Comparison of ENCODE assay signal across 8 cellular contexts in the genomic region with DNA sequence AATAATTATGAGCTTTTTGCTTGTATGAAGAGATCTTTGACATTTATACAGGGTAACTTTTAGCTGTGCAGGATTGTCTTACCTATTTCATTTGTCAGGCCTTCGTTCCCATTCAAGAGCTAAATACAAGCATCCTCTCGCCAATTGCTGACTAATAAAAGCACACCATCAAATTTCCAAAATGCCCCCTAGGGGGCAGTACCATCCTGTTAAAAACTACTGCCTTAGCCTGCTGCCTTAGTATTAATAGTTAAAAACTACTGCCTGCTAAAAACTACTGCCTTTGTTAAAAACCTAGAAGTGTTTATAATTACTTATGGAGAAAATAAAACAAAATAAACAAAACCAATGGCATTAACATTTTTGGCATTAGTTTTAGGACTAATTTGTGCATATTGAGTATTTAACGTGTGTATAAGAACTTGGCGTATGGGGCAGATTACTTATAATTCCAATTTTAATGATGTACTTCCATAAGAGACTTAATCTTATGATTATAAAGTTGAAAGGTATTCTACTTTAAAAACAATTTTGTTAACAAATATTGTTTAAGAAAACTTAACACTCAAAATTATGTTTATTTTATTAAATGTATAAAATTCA. TPM values are rescaled to one million over a fixed set of nuclear protein-coding genes. Genes with fewer than 3 reads are reported as not detected.
A peak's percentile ranks its signal among the peaks of the same experiment; 100 is the strongest.
DNase-seq lines count a peak whose midpoint lies in the region; ATAC-seq, FAIRE-seq and TF ChIP-seq lines count a peak whose summit lies in the region.

No MANE protein-coding gene starts in this region.

- ATAC-seq in HG02884 (IDR thresholded peaks at IDR 0.05; ENCODE audit: unreplicated experiment) = no peak

- peak; percentile 76 for FAIRE-seq in GM12892 (lab: Jason Lieb, UNC)
- FAIRE-seq in islet of Langerhans (lab: Jason Lieb, UNC) = peak; percentile 97

- H3K4me3 ChIP-seq in AG04450 (ENCODE audit: low read depth, low read length) = no peak overlapping the region
- H3K4me3 ChIP-seq in astrocyte of the spinal cord (ENCODE audit: low read depth, low read length) = no peak overlapping the region

- peaks cover 3% of the 10 kb centered on the region for H3K27me3 ChIP-seq in AG04450 (ENCODE audit: control insufficient read depth, insufficient read depth, low read length)

- in situ Hi-C loops in astrocyte of the spinal cord (cut with HindIII; ENCODE audit: low sequenced_read_pairs) = no loop called here

- TF ChIP-seq POLR2A in GM12892 (IDR thresholded peaks at IDR 0.05; ENCODE audit: low read depth, low read length) = no peak

- POLR2A ChIA-PET in AG04450 (lab: Yijun Ruan, JAX) = no interaction called here

- peak; percentile 85 for TF ChIP-seq CTCF in AG04450 (IDR thresholded peaks at IDR 0.05; ENCODE audit: low read depth, low read length)
- TF ChIP-seq CTCF in astrocyte of the spinal cord (IDR thresholded peaks at IDR 0.05; ENCODE audit: low read depth, low read length) = peak; percentile 77

- DNase-seq in AG04450 (ENCODE audit: low read depth, low spot score) (peak; percentile 33), GM12892 (ENCODE audit: insufficient read length) (no peak), NCI-H1105 (lab: John Stamatoyannopoulos, UW) (peak; percentile 59), SKM-1 treated with dmso at 0.1 percent for 144 hours (lab: John Stamatoyannopoulos, UW; ENCODE audit: unreplicated experiment) (peak; percentile 26), astrocyte of the spinal cord (ENCODE audit: low read depth, low spot score) (peak; percentile 77)
- peak; percentile 30 to 44 for DNase-seq in stimulated activated CD4-positive, alpha-beta T cell treated with anti-CD3 and anti-CD28 coated beads, Interleukin-4, amount 100 ng/mL, for 4 hours

- H3K27ac ChIP-seq in AG04450 (ENCODE audit: low read depth, low read length) = no peak overlapping the region

- peaks cover 2% of the 10 kb centered on the region; the same call in 1 of the 2 replicates for H3K9me3 ChIP-seq in AG04450 (ENCODE audit: control insufficient read depth, insufficient read depth, low read length)

- CTCF ChIA-PET in AG04450 (lab: Charles Lee) = interaction anchor here (0.6 to 5.2 kb wide), 63 partner anchors 8 to 1409 kb away, joined by 3 to 84 read pairs (median 4); a partner anchor contains a TSS

RNA-seq across cellular contexts. Expression of a gene that starts 3.0 kb away (rescaled TPM):
- 81.9 and 122 TPM in 2 replicates for polyA plus RNA-seq in AG04450 (2011; rRNA removed)
- polyA minus RNA-seq in AG04450 (2011; rRNA and poly(A)+ RNA removed) = 15.2 and 19.7 TPM in 2 replicates
- 150 TPM for polyA plus RNA-seq in GM12892 (2012; ENCODE audit: missing spikeins)

RNA-seq across cellular contexts. Expression of a gene that starts 21.9 kb away (rescaled TPM):
- 0.94 and 1.4 TPM in 2 replicates for polyA plus RNA-seq in AG04450 (2011; rRNA removed)
- polyA minus RNA-seq in AG04450 (2011; rRNA and poly(A)+ RNA removed) = 0.46 TPM in 1 of 2 replicates, not detected in the other
- 3.1 TPM for polyA plus RNA-seq in GM12892 (2012; ENCODE audit: missing spikeins)

RNA-seq across cellular contexts. Expression of a gene that starts 41.7 kb away (rescaled TPM):
- 0.60 and 0.65 TPM in 2 replicates for polyA plus RNA-seq in AG04450 (2011; rRNA removed)
- polyA minus RNA-seq in AG04450 (2011; rRNA and poly(A)+ RNA removed) = 0.41 and 1.7 TPM in 2 replicates
- 0.28 TPM for polyA plus RNA-seq in GM12892 (2012; ENCODE audit: missing spikeins)

RNA-seq across cellular contexts. Expression of a gene that starts 51.3 kb away (rescaled TPM):
- 9.2 and 12.5 TPM in 2 replicates for polyA plus RNA-seq in AG04450 (2011; rRNA removed)
- polyA minus RNA-seq in AG04450 (2011; rRNA and poly(A)+ RNA removed) = 5.3 and 6.6 TPM in 2 replicates
- 25.2 TPM for polyA plus RNA-seq in GM12892 (2012; ENCODE audit: missing spikeins)

RNA-seq across cellular contexts. Expression of a gene that starts 51.4 kb away (rescaled TPM):
- 145 and 159 TPM in 2 replicates for polyA plus RNA-seq in AG04450 (2011; rRNA removed)
- 110 and 114 TPM in 2 replicates for polyA minus RNA-seq in AG04450 (2011; rRNA and poly(A)+ RNA removed)
- 147 TPM for polyA plus RNA-seq in GM12892 (2012; ENCODE audit: missing spikeins)
